ENCODE assay signal across 14 cellular contexts in genomic region chrX:19810809-19811208, GRCh38.
DNase-seq lines count a peak whose midpoint lies in the region; ATAC-seq and TF ChIP-seq lines count a peak whose summit lies in the region.
"Had no signal": no experiment of that assay in that cellular context is flagged by ENCODE, and none has a peak within 500 bp of the region (broad histone marks: within the 10 kb centered on the region; RNA-seq: fewer than 3 reads in every experiment).

No MANE protein-coding gene starts in this region.

- H3K4me3 Mint-ChIP-seq in activated naive CD4-positive, alpha-beta T cell treated with anti-CD3 and anti-CD28 coated beads, Interleukin-2, amount 50 U/mL, for 24 hours: no peak overlapping the region
- H3K4me3 Mint-ChIP-seq: activated naive CD8-positive, alpha-beta T cell had no signal

- ATAC-seq in GM21447 (IDR thresholded peaks at IDR 0.05; ENCODE audit: unreplicated experiment) (no peak), HG03108 (IDR thresholded peaks at IDR 0.05; ENCODE audit: unreplicated experiment) (no peak)
- ATAC-seq: left colon had no signal

- H3K9ac ChIP-seq in SK-N-MC (ENCODE audit: insufficient read length): no peak overlapping the region

- peaks cover 49% of the 10 kb centered on the region for H3K4me1 Mint-ChIP-seq in activated naive CD4-positive, alpha-beta T cell treated with anti-CD3 and anti-CD28 coated beads, Interleukin-2, amount 50 U/mL, for 24 hours

- H3K27ac Mint-ChIP-seq in activated naive CD4-positive, alpha-beta T cell treated with anti-CD3 and anti-CD28 coated beads, Interleukin-2, amount 50 U/mL, for 24 hours: peak overlapping the region; percentile 76

- no peak for TF ChIP-seq CTCF in fibroblast of villous mesenchyme (IDR thresholded peaks at IDR 0.05; ENCODE audit: insufficient read depth, low read depth, low read length)

- no peaks in the 10 kb centered on the region for H3K36me3 ChIP-seq in SK-N-MC (ENCODE audit: insufficient read depth, low read length)
- H3K36me3 ChIP-seq: Peyer's patch had no signal

- peaks cover 3% of the 10 kb centered on the region for H3K36me3 Mint-ChIP-seq in activated naive CD4-positive, alpha-beta T cell treated with anti-CD3 and anti-CD28 coated beads, Interleukin-2, amount 50 U/mL, for 24 hours
- H3K36me3 Mint-ChIP-seq: activated naive CD8-positive, alpha-beta T cell had no signal

- no peaks in the 10 kb centered on the region for H3K27me3 Mint-ChIP-seq in activated naive CD4-positive, alpha-beta T cell treated with anti-CD3 and anti-CD28 coated beads, Interleukin-2, amount 50 U/mL, for 24 hours
- H3K27me3 Mint-ChIP-seq: activated naive CD8-positive, alpha-beta T cell had no signal

- H3K27ac ChIP-seq in SK-N-MC: peak overlapping the region; percentile 40; the same call in 1 of the 2 replicates
- H3K27ac ChIP-seq: epithelial cell of prostate had no signal

- no peaks in the 10 kb centered on the region for H3K9me3 ChIP-seq in SK-N-MC (ENCODE audit: low read depth, low read length)
- H3K9me3 ChIP-seq: Peyer's patch had no signal

- DNase-seq in activated naive CD4-positive, alpha-beta T cell treated with anti-CD3 and anti-CD28 coated beads, Interleukin-2, amount 50 U/mL, for 16 hours: no peak
- DNase-seq in SK-N-MC (ENCODE audit: low read depth, low spot score) (no peak), fibroblast of villous mesenchyme (ENCODE audit: low read depth) (peak; percentile 53), stromal cell of bone marrow (ENCODE audit: low read depth) (peak; percentile 49), NCI-H2107 treated with DMSO at 0.1 percent for 48 hours (lab: John Stamatoyannopoulos, UW; ENCODE audit: unreplicated experiment) (no peak)
- DNase-seq: activated CD4-positive, CD25-positive, alpha-beta regulatory T cell treated with anti-CD3 and anti-CD28 coated beads, Interleukin-2, amount 50 U/mL, for 72 hours; left colon; NCI-H1694; Peyer's patch had no signal

- no peaks in the 10 kb centered on the region for H3K9me3 Mint-ChIP-seq in activated naive CD4-positive, alpha-beta T cell treated with anti-CD3 and anti-CD28 coated beads, Interleukin-2, amount 50 U/mL, for 24 hours

- no peak overlapping the region for H3K4me3 ChIP-seq in SK-N-MC
- H3K4me3 ChIP-seq in fibroblast of villous mesenchyme (ENCODE audit: low read depth, low read length): no peak overlapping the region
- H3K4me3 ChIP-seq: Peyer's patch had no signal

Comparison
In these comparisons a context has a peak if more than half of its experiments do, and no peak if none do; other contexts are left out.
1. DNase-seq: peak in fibroblast of villous mesenchyme (single experiment) and stromal cell of bone marrow (single experiment); none in activated naive CD4-positive, alpha-beta T cell treated with anti-CD3 and anti-CD28 coated beads, Interleukin-2, amount 50 U/mL, for 16 hours (single experiment), SK-N-MC (single experiment) and NCI-H2107 treated with DMSO at 0.1 percent for 48 hours (single experiment).